ENCODE assay signal across 1 cellular context in the genomic region with DNA sequence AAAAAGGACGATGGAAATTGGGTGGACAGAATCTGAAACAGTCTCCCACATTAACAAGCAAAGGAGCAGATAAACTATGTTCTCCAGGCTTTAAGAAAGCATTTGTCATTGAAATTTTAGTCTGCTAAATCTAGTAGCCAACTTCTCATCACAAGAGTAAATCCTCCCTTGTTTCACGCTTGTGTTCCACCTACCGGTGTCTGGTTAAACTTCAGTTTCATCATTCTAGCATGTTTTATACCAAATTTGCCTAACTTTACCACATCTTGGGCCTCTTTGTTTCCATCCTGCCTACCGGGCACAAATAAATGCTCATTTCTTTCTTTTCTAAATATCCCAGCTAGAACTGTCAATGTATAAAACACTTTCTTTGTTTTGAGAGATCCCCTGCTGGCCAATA.
TF ChIP-seq lines count a peak whose summit lies in the region.

No MANE protein-coding gene starts in this region.

TF ChIP-seq in H1, 55 proteins besides CTCF, POLR2A, EP300 and RAD21:
- TF ChIP-seq NANOG (IDR thresholded peaks at IDR 0.05; ENCODE audit: insufficient read depth, low read depth, low read length, poor library complexity, severe bottlenecking): no peak
- no peak for TF ChIP-seq SP2 (IDR thresholded peaks at IDR 0.05; ENCODE audit: low read length)
- TF ChIP-seq, protein P1, sequence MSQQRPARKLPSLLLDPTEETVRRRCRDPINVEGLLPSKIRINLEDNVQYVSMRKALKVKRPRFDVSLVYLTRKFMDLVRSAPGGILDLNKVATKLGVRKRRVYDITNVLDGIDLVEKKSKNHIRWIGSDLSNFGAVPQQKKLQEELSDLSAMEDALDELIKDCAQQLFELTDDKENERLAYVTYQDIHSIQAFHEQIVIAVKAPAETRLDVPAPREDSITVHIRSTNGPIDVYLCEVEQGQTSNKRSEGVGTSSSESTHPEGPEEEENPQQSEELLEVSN (IDR thresholded peaks at IDR 0.05): no peak
- no peak for TF ChIP-seq SIN3A (conservative IDR thresholded peaks at IDR 0.05 in 1 of 2, IDR thresholded peaks at IDR 0.05 in 1 of 2; ENCODE audit: low read depth in 1 of 2, low read length in 2 of 2)
- TF ChIP-seq MAFK (IDR thresholded peaks at IDR 0.05; ENCODE audit: low read depth, low read length): no peak
